ENCODE assay signal across 11 cellular contexts in the genomic region with DNA sequence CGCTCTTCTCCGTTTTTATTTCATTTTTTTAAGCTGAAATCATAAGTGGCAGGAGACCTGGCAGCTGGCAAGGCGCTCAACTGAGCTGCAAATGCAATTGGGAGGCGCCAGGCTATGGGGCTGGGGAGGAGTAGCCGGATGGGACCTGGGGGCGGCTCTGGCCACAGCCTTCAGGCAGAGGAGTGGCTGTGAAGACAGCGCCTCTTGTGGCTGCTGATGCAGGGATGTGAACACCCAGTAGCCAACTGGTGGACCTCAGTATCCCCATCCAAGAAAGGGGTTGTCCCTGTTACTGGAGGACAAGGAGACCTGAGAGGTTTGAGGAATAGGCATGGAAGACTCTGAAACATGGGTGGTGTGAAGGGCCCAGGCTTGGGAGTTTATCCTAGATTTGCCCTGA. TPM values are rescaled to one million over a fixed set of nuclear protein-coding genes. Genes with fewer than 3 reads are reported as not detected.
DNase-seq lines count a peak whose midpoint lies in the region; FAIRE-seq and TF ChIP-seq lines count a peak whose summit lies in the region.
"Had no signal": no experiment of that assay in that cellular context is flagged by ENCODE, and none has a peak within 500 bp of the region (broad histone marks: within the 10 kb centered on the region; RNA-seq: fewer than 3 reads in every experiment).

No MANE protein-coding gene starts in this region.

- H3K9ac ChIP-seq in OCI-LY1 (ENCODE audit: low read length) = no peak overlapping the region

- no peaks in the 10 kb centered on the region for H3K27me3 ChIP-seq in OCI-LY1 (ENCODE audit: insufficient read depth, low read length)

- no peaks in the 10 kb centered on the region for H4K20me1 ChIP-seq in OCI-LY1 (ENCODE audit: insufficient read depth, low read length)

- TF ChIP-seq CTCF in GM12875 (IDR thresholded peaks at IDR 0.05; ENCODE audit: borderline replicate concordance, insufficient read depth, low read depth, low read length) = peak; percentile 55; the same call in 1 of the 2 replicates
- TF ChIP-seq CTCF in OCI-LY1 (IDR thresholded peaks at IDR 0.05; ENCODE audit: low read length) = peak; percentile 56
- TF ChIP-seq CTCF in fibroblast of pulmonary artery (IDR thresholded peaks at IDR 0.05; ENCODE audit: low read length, missing control alignments) = peak; percentile 28

- H3K4me3 ChIP-seq in GM12875 (ENCODE audit: low read depth, low read length) (no peak overlapping the region), OCI-LY1 (ENCODE audit: low read depth, low read length, poor library complexity, severe bottlenecking) (no peak overlapping the region), fibroblast of pulmonary artery (replicated peaks; ENCODE audit: low read depth, low read length) (no peak overlapping the region)

- no peaks in the 10 kb centered on the region for H3F3A ChIP-seq in OCI-LY1 (ENCODE audit: insufficient read depth, low read length)

- H3K4me2 ChIP-seq in OCI-LY1 (ENCODE audit: low read length) = no peak overlapping the region

- H3K36me3 ChIP-seq in OCI-LY1 (ENCODE audit: insufficient read depth, low read length) = no peaks in the 10 kb centered on the region

- H3K79me2 ChIP-seq in OCI-LY1 (ENCODE audit: insufficient read depth, low read length) = no peaks in the 10 kb centered on the region

- H3K9me2 ChIP-seq in OCI-LY1 (ENCODE audit: low read depth, low read length) = no peaks in the 10 kb centered on the region

- H2AFZ ChIP-seq in OCI-LY1 (ENCODE audit: low read length) = no peak overlapping the region

- peaks cover 4% of the 10 kb centered on the region for H3K4me1 ChIP-seq in OCI-LY1 (ENCODE audit: insufficient read depth, low read length, severe bottlenecking)

- no peak overlapping the region for H3K27ac ChIP-seq in OCI-LY1 (ENCODE audit: low read depth, low read length, poor library complexity, severe bottlenecking)

- no peak for FAIRE-seq in frontal cortex (lab: Jason Lieb, UNC)

- no peaks in the 10 kb centered on the region for H3K9me3 ChIP-seq in OCI-LY1 (ENCODE audit: low read length)

- DNase-seq in 8988T = peak; percentile 67
- DNase-seq in fibroblast of pulmonary artery (ENCODE audit: low read depth) = peak; percentile 3
- no peak for DNase-seq in stimulated activated CD4-positive, alpha-beta T cell treated with anti-CD3 and anti-CD28 coated beads, Interleukin-4, amount 100 ng/mL, for 24 hours
- no peak for DNase-seq in NCI-H2107 (lab: John Stamatoyannopoulos, UW)
- no peak for DNase-seq in frontal cortex (ENCODE audit: low spot score in 2 of 2)
- no peak for DNase-seq in KG1 (lab: John Stamatoyannopoulos, UW)
- DNase-seq: activated CD4-positive, CD25-positive, alpha-beta regulatory T cell treated with anti-CD3 and anti-CD28 coated beads, Interleukin-2, amount 50 U/mL, for 72 hours had no signal

RNA-seq across cellular contexts. Expression of a gene that starts 12.6 kb away (rescaled TPM):
- 0.41 TPM for total RNA-seq in frontal cortex
- total RNA-seq: temporal lobe had no signal

RNA-seq across cellular contexts. Expression of a gene that starts 20.9 kb away (rescaled TPM):
- not detected for total RNA-seq in frontal cortex
- total RNA-seq: mononuclear cell, temporal lobe had no signal

Comparison
In these comparisons a context has a peak if more than half of its experiments do, and no peak if none do; other contexts are left out.
1. DNase-seq: peak in 8988T (single experiment) and fibroblast of pulmonary artery (single experiment); none in stimulated activated CD4-positive, alpha-beta T cell treated with anti-CD3 and anti-CD28 coated beads, Interleukin-4, amount 100 ng/mL, for 24 hours (single experiment), NCI-H2107 (single experiment), frontal cortex (0 of 2) and KG1 (single experiment).
2. Peak in every context shown above with its lines, with median percentiles within 50 percentile points of each other: CTCF ChIP-seq.